8 cellular contexts compared by ENCODE assay signal in the genomic region with DNA sequence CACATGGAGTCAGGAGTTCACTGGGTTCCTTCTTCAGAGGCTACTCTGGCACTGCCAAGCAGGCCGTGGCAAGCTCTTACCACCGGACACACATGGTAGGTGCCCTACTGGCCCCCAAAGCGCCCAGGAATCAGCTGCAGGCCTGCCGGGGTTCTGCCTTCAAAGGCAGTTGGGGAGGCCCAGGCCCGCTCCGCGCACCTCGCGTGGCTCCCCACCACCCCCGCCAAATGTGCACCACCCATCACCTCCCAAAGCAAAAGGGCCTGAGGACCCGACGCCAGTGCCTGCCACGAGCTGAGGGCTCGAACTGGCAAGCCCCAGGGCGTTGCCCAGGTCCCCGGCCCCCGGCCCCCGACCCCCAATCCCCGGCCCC. TPM values are rescaled to one million over a fixed set of nuclear protein-coding genes. Genes with fewer than 3 reads are reported as not detected.
DNase-seq lines count a peak whose midpoint lies in the region; ATAC-seq and TF ChIP-seq lines count a peak whose summit lies in the region.

No MANE protein-coding gene starts in this region.

- H3K27me3 Mint-ChIP-seq in CD4-positive, CD25-positive, alpha-beta regulatory T cell: peaks cover 17% of the 10 kb centered on the region
- peaks cover 11% of the 10 kb centered on the region for H3K27me3 Mint-ChIP-seq in nephron (ENCODE audit: low read depth)

- no peaks in the 10 kb centered on the region for H3K9me3 ChIP-seq in CD4-positive, CD25-positive, alpha-beta regulatory T cell (ENCODE audit: control insufficient read depth in 2 of 2, low read length in 2 of 2)
- H3K9me3 ChIP-seq in aorta (ENCODE audit: control insufficient read depth, low read length): no peaks in the 10 kb centered on the region

- H3K36me3 ChIP-seq in CD4-positive, CD25-positive, alpha-beta regulatory T cell (ENCODE audit: control insufficient read depth, insufficient read depth, low read length): no peaks in the 10 kb centered on the region
- H3K36me3 ChIP-seq in aorta (ENCODE audit: control insufficient read depth in 1 of 2, insufficient read depth in 2 of 2, low read length in 1 of 2): no peaks in the 10 kb centered on the region

- no peaks in the 10 kb centered on the region for H3K9me3 Mint-ChIP-seq in CD4-positive, CD25-positive, alpha-beta regulatory T cell
- H3K9me3 Mint-ChIP-seq in nephron: no peaks in the 10 kb centered on the region

- peaks cover 0 to 22% (median 10%) of the 10 kb centered on the region in 4 donors for H3K4me1 Mint-ChIP-seq in CD4-positive, CD25-positive, alpha-beta regulatory T cell
- H3K4me1 Mint-ChIP-seq in nephron: peaks cover 22% of the 10 kb centered on the region

- WGBS in aorta, 2 donors: 30 to 36% methylated on average over 18 to 19 of the region's 19 CpGs

- TF ChIP-seq CTCF in nephron (IDR thresholded peaks at IDR 0.05; ENCODE audit: unreplicated experiment in 3 of 3): no peak

- H3K27me3 ChIP-seq in CD4-positive, CD25-positive, alpha-beta regulatory T cell (ENCODE audit: control insufficient read depth, insufficient read depth, low read length): peaks cover 2% of the 10 kb centered on the region
- no peaks in the 10 kb centered on the region for H3K27me3 ChIP-seq in aorta (ENCODE audit: control insufficient read depth in 1 of 2, insufficient read depth in 2 of 2, low read length in 1 of 2)

- peak in 1 of 3 donors; percentile 17 for DNase-seq in CD4-positive, CD25-positive, alpha-beta regulatory T cell
- peak; percentile 4 for DNase-seq in effector CD4-positive, alpha-beta T cell
- DNase-seq in aorta (peak in 1 of 2 donors; percentile 80), NCI-H69 (lab: John Stamatoyannopoulos, UW) (no peak), T1000 (lab: John Stamatoyannopoulos, UW) (no peak)

- H3K4me3 ChIP-seq in CD4-positive, CD25-positive, alpha-beta regulatory T cell (ENCODE audit: low read depth, low read length): peak overlapping the region; percentile 21
- H3K4me3 ChIP-seq in aorta (ENCODE audit: low read length in 2 of 2): peak overlapping the region; percentile 66 to 87

- intact Hi-C loops in aorta (cut with DNase I): loop anchor here in 1 of 2 donors (5.0 to 10.0 kb wide), 3 partner anchors 140 to 330 kb away; a partner anchor contains a TSS

- peaks cover 5% of the 10 kb centered on the region for H3K36me3 Mint-ChIP-seq in CD4-positive, CD25-positive, alpha-beta regulatory T cell
- no peaks in the 10 kb centered on the region for H3K36me3 Mint-ChIP-seq in nephron (ENCODE audit: low read depth)

- H3K4me3 Mint-ChIP-seq in CD4-positive, CD25-positive, alpha-beta regulatory T cell: peak overlapping the region; percentile 39 to 80 (median 79)
- peak overlapping the region; percentile 81 to 89 (median 86) for H3K4me3 Mint-ChIP-seq in nephron

- no peak overlapping the region for H3K27ac ChIP-seq in CD4-positive, CD25-positive, alpha-beta regulatory T cell (ENCODE audit: insufficient read depth, low read length, poor library complexity, severe bottlenecking)
- H3K27ac ChIP-seq in aorta (ENCODE audit: low read depth in 1 of 2, low read length in 2 of 2): no peak overlapping the region

- peaks cover 12% of the 10 kb centered on the region for H3K4me1 ChIP-seq in CD4-positive, CD25-positive, alpha-beta regulatory T cell (ENCODE audit: control insufficient read depth, insufficient read depth, low read length, poor library complexity, severe bottlenecking)
- H3K4me1 ChIP-seq in aorta (ENCODE audit: control insufficient read depth in 1 of 2, insufficient read depth in 2 of 2, low read length in 2 of 2): no peaks in the 10 kb centered on the region

- ATAC-seq in CD4-positive, CD25-positive, alpha-beta regulatory T cell (ENCODE audit: low read depth in 2 of 2): no peak
- ATAC-seq in SK-N-SH treated with all-trans-retinoic acid at 6 μM for 48 hours (peak; percentile 30), aorta (ENCODE audit: low FRiP score) (peak; percentile 50), HG03354 (IDR thresholded peaks at IDR 0.05; ENCODE audit: poor library complexity, severe bottlenecking, unreplicated experiment) (no peak)

- H3K27ac Mint-ChIP-seq in CD4-positive, CD25-positive, alpha-beta regulatory T cell: no peak overlapping the region
- peak overlapping the region in 1 of 3 experiments; percentile 74 for H3K27ac Mint-ChIP-seq in nephron

TF ChIP-seq in SK-N-SH treated with all-trans-retinoic acid at 6 μM for 48 hours, 23 proteins besides CTCF, POLR2A, EP300 and RAD21 (continues in another document):
- TF ChIP-seq ZFP3 (CRISPR knock-in tag; IDR thresholded peaks at IDR 0.05): no peak
- TF ChIP-seq ZC3H10 (CRISPR knock-in tag; IDR thresholded peaks at IDR 0.05): no peak
- no peak for TF ChIP-seq TOX (CRISPR knock-in tag; IDR thresholded peaks at IDR 0.05; ENCODE audit: borderline replicate concordance)
- TF ChIP-seq ZNF70 (CRISPR knock-in tag; IDR thresholded peaks at IDR 0.05): no peak
- TF ChIP-seq, protein P1, sequence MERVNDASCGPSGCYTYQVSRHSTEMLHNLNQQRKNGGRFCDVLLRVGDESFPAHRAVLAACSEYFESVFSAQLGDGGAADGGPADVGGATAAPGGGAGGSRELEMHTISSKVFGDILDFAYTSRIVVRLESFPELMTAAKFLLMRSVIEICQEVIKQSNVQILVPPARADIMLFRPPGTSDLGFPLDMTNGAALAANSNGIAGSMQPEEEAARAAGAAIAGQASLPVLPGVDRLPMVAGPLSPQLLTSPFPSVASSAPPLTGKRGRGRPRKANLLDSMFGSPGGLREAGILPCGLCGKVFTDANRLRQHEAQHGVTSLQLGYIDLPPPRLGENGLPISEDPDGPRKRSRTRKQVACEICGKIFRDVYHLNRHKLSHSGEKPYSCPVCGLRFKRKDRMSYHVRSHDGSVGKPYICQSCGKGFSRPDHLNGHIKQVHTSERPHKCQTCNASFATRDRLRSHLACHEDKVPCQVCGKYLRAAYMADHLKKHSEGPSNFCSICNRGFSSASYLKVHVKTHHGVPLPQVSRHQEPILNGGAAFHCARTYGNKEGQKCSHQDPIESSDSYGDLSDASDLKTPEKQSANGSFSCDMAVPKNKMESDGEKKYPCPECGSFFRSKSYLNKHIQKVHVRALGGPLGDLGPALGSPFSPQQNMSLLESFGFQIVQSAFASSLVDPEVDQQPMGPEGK (CRISPR knock-in tag; IDR thresholded peaks at IDR 0.05; ENCODE audit: borderline replicate concordance): no peak
- TF ChIP-seq, protein P2, sequence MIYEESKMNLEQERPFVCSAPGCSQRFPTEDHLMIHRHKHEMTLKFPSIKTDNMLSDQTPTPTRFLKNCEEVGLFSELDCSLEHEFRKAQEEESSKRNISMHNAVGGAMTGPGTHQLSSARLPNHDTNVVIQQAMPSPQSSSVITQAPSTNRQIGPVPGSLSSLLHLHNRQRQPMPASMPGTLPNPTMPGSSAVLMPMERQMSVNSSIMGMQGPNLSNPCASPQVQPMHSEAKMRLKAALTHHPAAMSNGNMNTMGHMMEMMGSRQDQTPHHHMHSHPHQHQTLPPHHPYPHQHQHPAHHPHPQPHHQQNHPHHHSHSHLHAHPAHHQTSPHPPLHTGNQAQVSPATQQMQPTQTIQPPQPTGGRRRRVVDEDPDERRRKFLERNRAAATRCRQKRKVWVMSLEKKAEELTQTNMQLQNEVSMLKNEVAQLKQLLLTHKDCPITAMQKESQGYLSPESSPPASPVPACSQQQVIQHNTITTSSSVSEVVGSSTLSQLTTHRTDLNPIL (CRISPR knock-in tag; IDR thresholded peaks at IDR 0.05; ENCODE audit: low read depth): no peak
- TF ChIP-seq TCF4 (CRISPR knock-in tag; IDR thresholded peaks at IDR 0.05; ENCODE audit: borderline replicate concordance): no peak
- TF ChIP-seq ESRRG (CRISPR knock-in tag; IDR thresholded peaks at IDR 0.05): no peak
- TF ChIP-seq RARB (CRISPR knock-in tag; IDR thresholded peaks at IDR 0.05): no peak
- TF ChIP-seq, protein P3, sequence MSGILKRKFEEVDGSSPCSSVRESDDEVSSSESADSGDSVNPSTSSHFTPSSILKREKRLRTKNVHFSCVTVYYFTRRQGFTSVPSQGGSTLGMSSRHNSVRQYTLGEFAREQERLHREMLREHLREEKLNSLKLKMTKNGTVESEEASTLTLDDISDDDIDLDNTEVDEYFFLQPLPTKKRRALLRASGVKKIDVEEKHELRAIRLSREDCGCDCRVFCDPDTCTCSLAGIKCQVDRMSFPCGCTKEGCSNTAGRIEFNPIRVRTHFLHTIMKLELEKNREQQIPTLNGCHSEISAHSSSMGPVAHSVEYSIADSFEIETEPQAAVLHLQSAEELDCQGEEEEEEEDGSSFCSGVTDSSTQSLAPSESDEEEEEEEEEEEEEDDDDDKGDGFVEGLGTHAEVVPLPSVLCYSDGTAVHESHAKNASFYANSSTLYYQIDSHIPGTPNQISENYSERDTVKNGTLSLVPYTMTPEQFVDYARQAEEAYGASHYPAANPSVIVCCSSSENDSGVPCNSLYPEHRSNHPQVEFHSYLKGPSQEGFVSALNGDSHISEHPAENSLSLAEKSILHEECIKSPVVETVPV (CRISPR knock-in tag; IDR thresholded peaks at IDR 0.05): no peak
- no peak for TF ChIP-seq ISL1 (CRISPR knock-in tag; IDR thresholded peaks at IDR 0.05)
- no peak for TF ChIP-seq PPARA (CRISPR knock-in tag; IDR thresholded peaks at IDR 0.05; ENCODE audit: borderline replicate concordance)
- TF ChIP-seq ZNF565 (CRISPR knock-in tag; conservative IDR thresholded peaks at IDR 0.05; ENCODE audit: low read depth): no peak
- TF ChIP-seq SNAI2 (CRISPR knock-in tag; IDR thresholded peaks at IDR 0.05): no peak
- TF ChIP-seq GLIS3 (CRISPR knock-in tag; IDR thresholded peaks at IDR 0.05): no peak

RNA-seq across cellular contexts. Expression of a gene that starts 0.7 kb away (rescaled TPM):
- 2.0 TPM for total RNA-seq in CD4-positive, CD25-positive, alpha-beta regulatory T cell
- 1 to 10 TPM; 1.7 to 6.3 (median 4.1) TPM for polyA plus RNA-seq in CD4-positive, CD25-positive, alpha-beta regulatory T cell
- total RNA-seq in aorta: 10 to 100 TPM in 1 of 2 donors, 1 to 10 TPM in 1; 9.0 to 12.0 TPM
- polyA plus RNA-seq in aorta: 1 to 10 TPM; 2.8 to 8.2 TPM

Comparison
In these comparisons a context has a peak if more than half of its experiments do, and no peak if none do; other contexts are left out.
1. ATAC-seq: peak in SK-N-SH treated with all-trans-retinoic acid at 6 μM for 48 hours (single experiment) and aorta (single experiment); none in CD4-positive, CD25-positive, alpha-beta regulatory T cell (0 of 2) and HG03354 (single experiment).